In the genomic region with DNA sequence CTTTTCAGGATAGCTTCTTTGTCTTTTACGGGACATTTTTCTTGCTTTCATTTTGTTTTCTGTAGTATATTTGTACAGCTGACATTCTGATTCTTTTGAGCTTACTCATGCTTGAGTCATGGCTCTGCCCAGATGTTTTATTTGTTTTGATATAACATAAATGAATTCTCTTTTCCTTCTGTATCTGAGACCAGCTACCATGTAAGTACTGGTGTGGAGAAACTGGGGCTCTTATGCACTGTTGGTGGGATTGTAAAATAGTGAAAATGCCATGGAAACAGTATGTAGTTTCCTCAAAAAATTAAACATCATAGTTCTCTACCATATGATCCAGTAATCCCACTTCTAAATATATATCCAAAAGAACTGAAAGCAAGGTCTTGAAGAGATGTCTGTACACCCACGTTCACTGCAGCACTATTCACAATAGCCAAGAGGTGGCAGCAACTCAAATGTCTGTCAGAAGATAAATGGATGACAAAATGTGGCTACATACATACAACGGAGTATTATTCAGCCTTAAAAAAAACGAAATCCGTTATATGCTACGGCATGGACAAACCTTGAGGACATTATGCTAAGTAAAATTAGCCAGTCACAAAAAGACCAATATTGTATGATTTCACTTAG, we compare ENCODE assay signal across 9 cellular contexts.
DNase-seq lines count a peak whose midpoint lies in the region; ATAC-seq, FAIRE-seq and TF ChIP-seq lines count a peak whose summit lies in the region.
"Had no signal": no experiment of that assay in that cellular context is flagged by ENCODE, and none has a peak within 500 bp of the region (broad histone marks: within the 10 kb centered on the region; RNA-seq: fewer than 3 reads in every experiment).

No MANE protein-coding gene starts in this region.

- no peak overlapping the region for H3K4me3 Mint-ChIP-seq in WTC11
- H3K4me3 Mint-ChIP-seq: naive thymus-derived CD8-positive, alpha-beta T cell had no signal

- no peaks in the 10 kb centered on the region for H3K9me3 ChIP-seq in AG04450 (ENCODE audit: control insufficient read depth, insufficient read depth, low read length)

- POLR2A ChIA-PET in AG04450 (lab: Yijun Ruan, JAX), result interaction anchor here (0.8 to 2.6 kb wide), 7 partner anchors 22 to 597 kb away, joined by 3 to 12 read pairs (median 4); partner anchors contain the start of genes EIF2B3, HECTD3, PLK3 and PRDX1
- POLR2A ChIA-PET in WTC11 (lab: Charles Lee), result no interaction called here

- H3K27ac ChIP-seq in AG04450 (ENCODE audit: low read depth, low read length), result peak overlapping the region; percentile 75

- H3K27me3 Mint-ChIP-seq in WTC11 (ENCODE audit: low read depth), result no peaks in the 10 kb centered on the region
- H3K27me3 Mint-ChIP-seq: naive thymus-derived CD8-positive, alpha-beta T cell had no signal

- no peak for ATAC-seq in HG03439 (IDR thresholded peaks at IDR 0.05; ENCODE audit: unreplicated experiment)
- no peak for ATAC-seq in HG03469 (IDR thresholded peaks at IDR 0.05; ENCODE audit: unreplicated experiment)
- ATAC-seq in WTC11, result no peak
- ATAC-seq in HG03159 (IDR thresholded peaks at IDR 0.05; ENCODE audit: unreplicated experiment), result no peak
- ATAC-seq: naive thymus-derived CD8-positive, alpha-beta T cell had no signal

- no peaks in the 10 kb centered on the region for H3K4me1 Mint-ChIP-seq in WTC11
- H3K4me1 Mint-ChIP-seq: naive thymus-derived CD8-positive, alpha-beta T cell had no signal

- FAIRE-seq in GM19239 (lab: Jason Lieb, UNC), result peak; percentile 42

- CTCF ChIA-PET in AG04450 (lab: Charles Lee) (interaction anchor here (0.6 to 1.7 kb wide), 10 partner anchors 11 to 965 kb away, joined by 3 to 10 read pairs (median 3); partner anchors contain the start of gene PLK3), WTC11 (lab: Charles Lee) (interaction anchor here (0.6 to 0.8 kb wide), 2 partner anchors 15 to 42 kb away, joined by 3 to 4 read pairs; no protein-coding TSS in a partner anchor)

- peaks cover 4% of the 10 kb centered on the region for H3K36me3 Mint-ChIP-seq in WTC11

- H3K27ac Mint-ChIP-seq in WTC11, result no peak overlapping the region

- peak; percentile 72 for TF ChIP-seq CTCF in AG04450 (IDR thresholded peaks at IDR 0.05; ENCODE audit: low read depth, low read length)
- TF ChIP-seq CTCF in WTC11 (IDR thresholded peaks at IDR 0.05), result no peak

- no peaks in the 10 kb centered on the region for H3K9me3 Mint-ChIP-seq in WTC11
- H3K9me3 Mint-ChIP-seq: naive thymus-derived CD8-positive, alpha-beta T cell had no signal

- H3K27me3 ChIP-seq in AG04450 (ENCODE audit: control insufficient read depth, insufficient read depth, low read length), result no peaks in the 10 kb centered on the region

- H3K4me3 ChIP-seq in AG04450 (ENCODE audit: low read depth, low read length), result peak overlapping the region; percentile 3; the same call in 1 of the 2 replicates

- DNase-seq in AG04450 (ENCODE audit: low read depth, low spot score) (peak; percentile 83), GM19239 (ENCODE audit: insufficient read length, low spot score) (no peak), SW480 (ENCODE audit: low spot score) (peak; percentile 18), hepatic stellate cell (ENCODE audit: low spot score) (peak; percentile 58), WTC11 (ENCODE audit: low spot score) (no peak)
- DNase-seq: naive thymus-derived CD8-positive, alpha-beta T cell had no signal

TF ChIP-seq in WTC11, 78 proteins besides CTCF, POLR2A, EP300 and RAD21:
- TF ChIP-seq SMAD4 (CRISPR knock-in tag; IDR thresholded peaks at IDR 0.05) (no peak), CREM (CRISPR knock-in tag; IDR thresholded peaks at IDR 0.05) (no peak)

Comparison
In these comparisons a context has a peak if more than half of its experiments do, and no peak if none do; other contexts are left out.
1. DNase-seq: peak in AG04450 (single experiment), SW480 (single experiment) and hepatic stellate cell (single experiment); none in GM19239 (single experiment) and WTC11 (single experiment).